ENCODE assay signal across 8 cellular contexts in genomic region chr17:3602499-3602898, GRCh38.
A peak's percentile ranks its signal among the peaks of the same experiment; 100 is the strongest.
DNase-seq lines count a peak whose midpoint lies in the region; ATAC-seq and TF ChIP-seq lines count a peak whose summit lies in the region.

No MANE protein-coding gene starts in this region.

- no peaks in the 10 kb centered on the region for H3K27me3 ChIP-seq in RWPE2 (ENCODE audit: insufficient read depth, poor library complexity, severe bottlenecking)

- H3K36me3 ChIP-seq in RWPE2 (ENCODE audit: low read depth): no peaks in the 10 kb centered on the region

- no peaks in the 10 kb centered on the region for H3K9me3 Mint-ChIP-seq in stimulated activated naive CD8-positive, alpha-beta T cell treated with anti-CD3 and anti-CD28 coated beads, Interleukin-15, amount 100 ng/mL, for 72 hours

- H3K27ac ChIP-seq in RWPE2 (ENCODE audit: poor library complexity, severe bottlenecking): no peak overlapping the region

- H3K4me3 Mint-ChIP-seq in stimulated activated naive CD8-positive, alpha-beta T cell treated with anti-CD3 and anti-CD28 coated beads, Interleukin-15, amount 100 ng/mL, for 72 hours: no peak overlapping the region

- ATAC-seq in RWPE2 (ENCODE audit: low read depth) (no peak), HG02852 (IDR thresholded peaks at IDR 0.05; ENCODE audit: unreplicated experiment) (no peak), GM21737 (IDR thresholded peaks at IDR 0.05; ENCODE audit: unreplicated experiment) (no peak)
- no peak for ATAC-seq in stimulated activated naive CD8-positive, alpha-beta T cell treated with anti-CD3 and anti-CD28 coated beads, Interleukin-15, amount 100 ng/mL, for 72 hours

- peaks cover 9% of the 10 kb centered on the region for H3K4me1 ChIP-seq in RWPE2 (ENCODE audit: insufficient read depth, poor library complexity, severe bottlenecking)

- H3K4me3 ChIP-seq in RWPE2 (ENCODE audit: severe bottlenecking): no peak overlapping the region
- H3K4me3 ChIP-seq in foreskin fibroblast (ENCODE audit: low read depth in 1 of 2, low read length in 2 of 2): no peak overlapping the region

- peak; percentile 12 to 15 for DNase-seq in stimulated activated CD4-positive, alpha-beta T cell treated with anti-CD3 and anti-CD28 coated beads, Interleukin-15, amount 100 ng/mL, for 48 hours (ENCODE audit: low read depth in 2 of 2)
- no peak for DNase-seq in stimulated activated CD4-positive, alpha-beta T cell treated with anti-CD3 and anti-CD28 coated beads, Interleukin-4, amount 100 ng/mL, for 1 hour
- no peak for DNase-seq in RWPE2 (ENCODE audit: low spot score)
- no peak for DNase-seq in foreskin fibroblast
- DNase-seq in stimulated activated naive CD8-positive, alpha-beta T cell treated with anti-CD3 and anti-CD28 coated beads, Interleukin-15, amount 100 ng/mL, for 72 hours: peak; percentile 12 to 29
- DNase-seq in central memory CD4-positive, alpha-beta T cell: no peak

- no peaks in the 10 kb centered on the region for H3K27me3 Mint-ChIP-seq in stimulated activated naive CD8-positive, alpha-beta T cell treated with anti-CD3 and anti-CD28 coated beads, Interleukin-15, amount 100 ng/mL, for 72 hours

- H3K9me3 ChIP-seq in RWPE2 (ENCODE audit: severe bottlenecking): no peaks in the 10 kb centered on the region

- peak; percentile 37 for TF ChIP-seq CTCF in RWPE2 (IDR thresholded peaks at IDR 0.05; ENCODE audit: poor library complexity, severe bottlenecking)
- peak; percentile 18 for TF ChIP-seq CTCF in foreskin fibroblast (IDR thresholded peaks at IDR 0.05; ENCODE audit: low read depth, low read length)

- no peak overlapping the region for H3K27ac Mint-ChIP-seq in stimulated activated naive CD8-positive, alpha-beta T cell treated with anti-CD3 and anti-CD28 coated beads, Interleukin-15, amount 100 ng/mL, for 72 hours

- H3K4me1 Mint-ChIP-seq in stimulated activated naive CD8-positive, alpha-beta T cell treated with anti-CD3 and anti-CD28 coated beads, Interleukin-15, amount 100 ng/mL, for 72 hours: no peaks in the 10 kb centered on the region

Comparison
In these comparisons a context has a peak if more than half of its experiments do, and no peak if none do; other contexts are left out.
1. DNase-seq: peak in stimulated activated CD4-positive, alpha-beta T cell treated with anti-CD3 and anti-CD28 coated beads, Interleukin-15, amount 100 ng/mL, for 48 hours (2 of 2) and stimulated activated naive CD8-positive, alpha-beta T cell treated with anti-CD3 and anti-CD28 coated beads, Interleukin-15, amount 100 ng/mL, for 72 hours (2 of 2); none in stimulated activated CD4-positive, alpha-beta T cell treated with anti-CD3 and anti-CD28 coated beads, Interleukin-4, amount 100 ng/mL, for 1 hour (single experiment), RWPE2 (single experiment), foreskin fibroblast (0 of 2) and central memory CD4-positive, alpha-beta T cell (single experiment).